17 cellular contexts compared by ENCODE assay signal in the genomic region with DNA sequence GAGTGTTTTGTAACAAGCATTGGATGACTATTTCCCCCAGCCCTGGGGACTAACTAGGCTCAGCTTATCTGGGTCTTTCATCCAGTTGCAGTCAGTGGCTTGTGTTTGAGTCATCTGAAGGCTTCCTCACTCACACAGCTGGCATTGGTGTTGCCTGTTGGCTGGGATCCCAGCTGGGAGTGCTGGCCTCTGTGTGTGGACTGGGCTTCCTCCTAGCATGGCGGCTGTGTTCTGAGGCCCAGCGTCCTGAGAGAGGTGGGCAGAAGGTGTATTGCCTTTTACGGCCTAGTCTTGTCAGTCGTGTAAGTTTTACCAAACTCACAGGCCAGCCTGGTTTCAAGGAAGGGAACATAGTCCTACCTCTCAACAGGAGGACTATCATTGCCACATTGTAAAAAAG. TPM values are rescaled to one million over a fixed set of nuclear protein-coding genes. Genes with fewer than 3 reads are reported as not detected.
A peak's percentile ranks its signal among the peaks of the same experiment; 100 is the strongest.
DNase-seq lines count a peak whose midpoint lies in the region; ATAC-seq, FAIRE-seq and TF ChIP-seq lines count a peak whose summit lies in the region.
"Had no signal": no experiment of that assay in that cellular context is flagged by ENCODE, and none has a peak within 500 bp of the region (broad histone marks: within the 10 kb centered on the region; RNA-seq: fewer than 3 reads in every experiment).

No MANE protein-coding gene starts in this region.

- peaks cover 0 to 5% of the 10 kb centered on the region in 2 donors for H3K9me3 ChIP-seq in neuronal stem cell (replicated peaks in 1 of 2; ENCODE audit: control insufficient read depth in 2 of 2, insufficient read depth in 1 of 2, low read depth in 1 of 2, low read length in 2 of 2)
- no peaks in the 10 kb centered on the region for H3K9me3 ChIP-seq in pancreas
- H3K9me3 ChIP-seq: A549, esophagus muscularis mucosa had no signal

- no peak for DNase-seq in T-helper 1 cell
- DNase-seq in NCI-H226 = peak; percentile 10
- peak; percentile 69 for DNase-seq in bronchial epithelial cell (ENCODE audit: low read depth)
- DNase-seq in neuronal stem cell (ENCODE audit: low spot score) = no peak
- no peak for DNase-seq in pancreas
- DNase-seq: activated CD4-positive, alpha-beta T cell treated with anti-CD3 and anti-CD28 coated beads, Interleukin-2, amount 10 ng/mL, durations not matched to agents 7 days and 5 days; aorta; DMS79 treated with DMSO at 0.1 percent for 48 hours; kidney glomerular epithelial cell; NCI-H2171; nephron progenitor cell; stimulated activated CD4-positive, alpha-beta T cell treated with anti-CD3 and anti-CD28 coated beads, Interleukin-15, amount 100 ng/mL, for 24 hours had no signal

- no peak overlapping the region for H3K4me2 ChIP-seq in neuronal stem cell (ENCODE audit: insufficient read depth, low read length, poor library complexity, severe bottlenecking)
- H3K4me2 ChIP-seq: A549 had no signal

- H4K91ac ChIP-seq in neuronal stem cell (ENCODE audit: low read depth, low read length, poor library complexity) = no peak overlapping the region

- H2BK12ac ChIP-seq in neuronal stem cell (ENCODE audit: low read length) = no peak overlapping the region

- no peaks in the 10 kb centered on the region for H3K79me1 ChIP-seq in neuronal stem cell (ENCODE audit: low read depth, low read length)

- H3K9me3 Mint-ChIP-seq in T-helper 1 cell treated with Interleukin-12 subunit alpha and Interleukin-12 subunit beta and Interleukin-4 antibody, amounts not matched to agents 30 μg/mL and 1 μg/mL, for 36 hours = peaks cover 9% of the 10 kb centered on the region

- no peak for TF ChIP-seq CTCF in bronchial epithelial cell (IDR thresholded peaks at IDR 0.05; ENCODE audit: insufficient read depth, low read length, severe bottlenecking)
- TF ChIP-seq CTCF in pancreas (IDR thresholded peaks at IDR 0.05) = no peak

- H3K27me3 ChIP-seq in bronchial epithelial cell (ENCODE audit: control insufficient read depth, insufficient read depth, low read length) = no peaks in the 10 kb centered on the region
- peaks cover 0 to 3% (median 0%) of the 10 kb centered on the region in 3 experiments for H3K27me3 ChIP-seq in neuronal stem cell (ENCODE audit: control insufficient read depth in 3 of 3, insufficient read depth in 3 of 3, low read depth in 1 of 3, low read length in 3 of 3)
- no peaks in the 10 kb centered on the region for H3K27me3 ChIP-seq in pancreas

- no peak overlapping the region for H2AFZ ChIP-seq in neuronal stem cell (ENCODE audit: low read length)

- FAIRE-seq in bronchial epithelial cell (lab: Jason Lieb, UNC) = no peak
- no peak for FAIRE-seq in pancreas (lab: Jason Lieb, UNC)
- FAIRE-seq: A549 had no signal

- no peak overlapping the region for H3K14ac ChIP-seq in neuronal stem cell (ENCODE audit: low read length)

- no peaks in the 10 kb centered on the region for H3K27me3 Mint-ChIP-seq in T-helper 1 cell treated with Interleukin-12 subunit alpha and Interleukin-12 subunit beta and Interleukin-4 antibody, amounts not matched to agents 30 μg/mL and 1 μg/mL, for 36 hours (ENCODE audit: low read depth)
- H3K27me3 Mint-ChIP-seq: activated CD4-positive, alpha-beta T cell treated with anti-CD3 and anti-CD28 coated beads, Interleukin-2, amount 10 ng/mL, durations not matched to agents 7 days and 5 days had no signal

- H3K4me3 ChIP-seq in bronchial epithelial cell (ENCODE audit: low read depth, low read length) = no peak overlapping the region
- H3K4me3 ChIP-seq in neuronal stem cell (ENCODE audit: low read length in 2 of 2) = no peak overlapping the region
- no peak overlapping the region for H3K4me3 ChIP-seq in pancreas
- H3K4me3 ChIP-seq: A549, esophagus muscularis mucosa had no signal

- intact Hi-C loops in pancreas (cut with DNase I) = no loop called here

- H3K4me1 ChIP-seq in neuronal stem cell (ENCODE audit: control insufficient read depth in 2 of 2, insufficient read depth in 1 of 2, low read depth in 1 of 2, low read length in 2 of 2) (peaks cover 4 to 9% of the 10 kb centered on the region in 2 donors), pancreas (peaks cover 12 to 19% (median 12%) of the 10 kb centered on the region in 3 donors)

- H3K4me3 Mint-ChIP-seq in T-helper 1 cell treated with Interleukin-12 subunit alpha and Interleukin-12 subunit beta and Interleukin-4 antibody, amounts not matched to agents 30 μg/mL and 1 μg/mL, for 36 hours = no peak overlapping the region
- H3K4me3 Mint-ChIP-seq: activated CD4-positive, alpha-beta T cell treated with anti-CD3 and anti-CD28 coated beads, Interleukin-2, amount 10 ng/mL, durations not matched to agents 7 days and 5 days; nephron progenitor cell had no signal

- WGBS in neuronal stem cell (ENCODE audit: extremely low coverage in 2 of 2, insufficient read length in 2 of 2, insufficient replicate concordance in 1 of 2), 2 donors = no CpG with 5 or more reads among the region's 4 CpGs
- 96 to 98% methylated on average over 4 of the region's 4 CpGs for WGBS in pancreas, 2 donors

- peak overlapping the region; percentile 73 for H3K18ac ChIP-seq in neuronal stem cell (ENCODE audit: low read length)

- no peak overlapping the region for H3K23ac ChIP-seq in neuronal stem cell (ENCODE audit: low read depth, low read length, poor library complexity)

- H2BK15ac ChIP-seq in neuronal stem cell (ENCODE audit: low read length) = no peak overlapping the region

- H3K27ac ChIP-seq in neuronal stem cell (replicated peaks; ENCODE audit: low read length) (no peak overlapping the region), pancreas (no peak overlapping the region)
- H3K27ac ChIP-seq: A549, esophagus muscularis mucosa had no signal

- H3K36me3 ChIP-seq in bronchial epithelial cell (ENCODE audit: control insufficient read depth, insufficient read depth, low read length) (no peaks in the 10 kb centered on the region), neuronal stem cell (replicated peaks in 1 of 2; ENCODE audit: control insufficient read depth in 2 of 2, insufficient read depth in 2 of 2, low read length in 2 of 2) (no peaks in the 10 kb centered on the region), pancreas (no peaks in the 10 kb centered on the region)
- H3K36me3 ChIP-seq: esophagus muscularis mucosa had no signal

- H3K9ac ChIP-seq in neuronal stem cell (ENCODE audit: low read depth, low read length, poor library complexity) = no peak overlapping the region

- H2AK5ac ChIP-seq in neuronal stem cell (ENCODE audit: low read depth, low read length) = peak overlapping the region; percentile 32

- H2BK5ac ChIP-seq in neuronal stem cell (ENCODE audit: low read length) = no peak overlapping the region

- no peak overlapping the region for H4K8ac ChIP-seq in neuronal stem cell (ENCODE audit: low read depth, low read length)

- no peak overlapping the region for H2BK120ac ChIP-seq in neuronal stem cell (ENCODE audit: low read depth, low read length)

- peak overlapping the region; percentile 26 for H3K27ac Mint-ChIP-seq in T-helper 1 cell treated with Interleukin-12 subunit alpha and Interleukin-12 subunit beta and Interleukin-4 antibody, amounts not matched to agents 30 μg/mL and 1 μg/mL, for 36 hours
- H3K27ac Mint-ChIP-seq: nephron progenitor cell had no signal

- peaks cover 7% of the 10 kb centered on the region for H3K36me3 Mint-ChIP-seq in T-helper 1 cell treated with Interleukin-12 subunit alpha and Interleukin-12 subunit beta and Interleukin-4 antibody, amounts not matched to agents 30 μg/mL and 1 μg/mL, for 36 hours (ENCODE audit: low read depth)

- no peak overlapping the region for H3K4ac ChIP-seq in neuronal stem cell (ENCODE audit: low read length)

- ATAC-seq in pancreas (no peak), GM18873 (IDR thresholded peaks at IDR 0.05; ENCODE audit: low FRiP score, unreplicated experiment) (no peak), GM21515 (IDR thresholded peaks at IDR 0.05; ENCODE audit: unreplicated experiment) (no peak)
- ATAC-seq: A549 had no signal

- H3K4me1 Mint-ChIP-seq in T-helper 1 cell treated with Interleukin-12 subunit alpha and Interleukin-12 subunit beta and Interleukin-4 antibody, amounts not matched to agents 30 μg/mL and 1 μg/mL, for 36 hours (ENCODE audit: low read depth) = peaks cover 46% of the 10 kb centered on the region

RNA-seq across cellular contexts. Expression of gene PPP2R5C, which starts 28.3 kb away (rescaled TPM):
- total RNA-seq in bronchial epithelial cell (71.3 and 104 TPM in 2 replicates), pancreas (10 to 100 TPM; 49.8 to 76.1 (median 62.6) TPM)
- 199 TPM for polyA plus RNA-seq in neuronal stem cell (2013, experiment 1 of 2)
- polyA plus RNA-seq in neuronal stem cell (2013, experiment 2 of 2) = 209 TPM
- polyA plus RNA-seq in pancreas = 10 to 100 TPM; 41.6 to 47.5 TPM

Comparison
In these comparisons a context has a peak if more than half of its experiments do, and no peak if none do; other contexts are left out.
1. DNase-seq: peak in NCI-H226 (single experiment) and bronchial epithelial cell (single experiment); none in T-helper 1 cell (0 of 5), neuronal stem cell (single experiment) and pancreas (0 of 6).